9 cellular contexts compared by ENCODE assay signal in genomic region chr11:46338636-46338987, GRCh38. TPM values are rescaled to one million over a fixed set of nuclear protein-coding genes. Genes with fewer than 3 reads are reported as not detected.
A peak's percentile ranks its signal among the peaks of the same experiment; 100 is the strongest.
DNase-seq lines count a peak whose midpoint lies in the region; ATAC-seq and TF ChIP-seq lines count a peak whose summit lies in the region.
"Had no signal": no experiment of that assay in that cellular context is flagged by ENCODE, and none has a peak within 500 bp of the region (broad histone marks: within the 10 kb centered on the region; RNA-seq: fewer than 3 reads in every experiment).

No MANE protein-coding gene starts in this region.

- no TSS peak for BruUV-seq in A673 (replicated peaks; lab: Mats Ljungman, UMichigan)
- BruUV-seq in IMR-90 (replicated peaks; lab: Mats Ljungman, UMichigan) = no TSS peak
- no TSS peak for BruUV-seq in OCI-LY7 (replicated peaks; lab: Mats Ljungman, UMichigan)

- ATAC-seq in IMR-90 (ENCODE audit: low read depth) = no peak; the same call in 1 of the 2 replicates
- ATAC-seq in HG02642 (IDR thresholded peaks at IDR 0.05; ENCODE audit: poor library complexity, unreplicated experiment) = no peak

- WGBS in IMR-90 (ENCODE audit: extremely low coverage in 2 of 2, insufficient read length in 1 of 2), 2 experiments = 0% methylated on average over 1 of the region's 9 CpGs; no CpG with 5 or more reads in 1 of the 2 experiments
- 32 to 46% methylated on average over 7 to 9 of the region's 9 CpGs for WGBS in endodermal cell (ENCODE audit: insufficient coverage in 1 of 2, insufficient read length in 1 of 2), 2 experiments

- no peak overlapping the region for H2BK120ac ChIP-seq in IMR-90 (ENCODE audit: low read depth, low read length)

- H3K4ac ChIP-seq in IMR-90 (ENCODE audit: low read depth, low read length) = no peak overlapping the region

- in situ Hi-C loops in IMR-90 (cut with MboI; ENCODE audit: low sequenced_read_pairs) = no loop called here

- no peak for TF ChIP-seq CTCF in A673 (conservative IDR thresholded peaks at IDR 0.05; ENCODE audit: low read depth, low read length)
- TF ChIP-seq CTCF in IMR-90 (conservative IDR thresholded peaks at IDR 0.05; ENCODE audit: low read depth, low read length) = no peak
- TF ChIP-seq CTCF in endodermal cell (conservative IDR thresholded peaks at IDR 0.05) = no peak
- TF ChIP-seq CTCF in nephron progenitor cell (IDR thresholded peaks at IDR 0.05) = no peak
- TF ChIP-seq CTCF in OCI-LY7 (conservative IDR thresholded peaks at IDR 0.05; ENCODE audit: low read length) = no peak

- H2BK5ac ChIP-seq in IMR-90 (ENCODE audit: low read depth, low read length, poor library complexity, severe bottlenecking) = no peak overlapping the region

- POLR2A ChIA-PET in A673 (lab: Charles Lee; ENCODE audit: low non-redundant PET) (no interaction called here), IMR-90 (lab: Charles Lee; ENCODE audit: unreplicated experiment) (no interaction called here), OCI-LY7 (lab: Charles Lee) (interaction anchor here (0.6 kb wide), 1 partner anchor 103 kb away, joined by 4 read pairs; no protein-coding TSS in a partner anchor)
- POLR2A ChIA-PET in activated CD4-positive, alpha-beta memory T cell treated with anti-CD3 and anti-CD28 coated beads for 36 hours (lab: Charles Lee) = no interaction called here

- DNase-seq in A673 (ENCODE audit: low spot score) (no peak), IMR-90 (peak; percentile 26), endodermal cell (no peak), nephron progenitor cell (no peak), OCI-LY7 (ENCODE audit: low spot score) (no peak), SIG-M5 (lab: John Stamatoyannopoulos, UW) (no peak)
- no peak for DNase-seq in activated CD4-positive, alpha-beta memory T cell treated with anti-CD3 and anti-CD28 coated beads for 36 hours
- DNase-seq: spleen had no signal

- H3K36me3 ChIP-seq in A673 (ENCODE audit: insufficient read depth, low read length, poor library complexity, severe bottlenecking) (no peaks in the 10 kb centered on the region), IMR-90 (ENCODE audit: control insufficient read depth, insufficient read depth, low read length) (no peaks in the 10 kb centered on the region), endodermal cell (ENCODE audit: control insufficient read depth, insufficient read depth, low read length) (no peaks in the 10 kb centered on the region), OCI-LY7 (ENCODE audit: insufficient read depth, low read length) (no peaks in the 10 kb centered on the region)
- H3K36me3 ChIP-seq: spleen had no signal

- H3K9ac ChIP-seq in IMR-90 (ENCODE audit: low read depth, low read length) (no peak overlapping the region), endodermal cell (ENCODE audit: extremely low read depth, low read length, poor library complexity, severe bottlenecking) (no peak overlapping the region)

- no peaks in the 10 kb centered on the region for H3K79me1 ChIP-seq in IMR-90 (ENCODE audit: low read depth in 1 of 2, low read length in 2 of 2)

- peak overlapping the region; percentile 17; the same call in 1 of the 2 replicates for H3K14ac ChIP-seq in IMR-90 (replicated peaks; ENCODE audit: low read depth, low read length)

- no peaks in the 10 kb centered on the region for H3K79me2 ChIP-seq in OCI-LY7 (ENCODE audit: insufficient read depth, low read depth, low read length)

- H2AFZ ChIP-seq in IMR-90 (replicated peaks; ENCODE audit: low read length, poor library complexity) = peak overlapping the region; percentile 86
- H2AFZ ChIP-seq in OCI-LY7 (ENCODE audit: low read length) = no peak overlapping the region

- CTCF ChIA-PET in A673 (lab: Charles Lee) = interaction anchor here (0.8 to 1.0 kb wide), 3 partner anchors 9 to 14 kb away, joined by 3 to 10 read pairs (median 4); partner anchors contain the start of gene DGKZ
- CTCF ChIA-PET in IMR-90 (lab: Yijun Ruan, JAX) = interaction anchor here (0.7 kb wide), 1 partner anchor 1153 kb away, joined by 4 read pairs; no protein-coding TSS in a partner anchor
- CTCF ChIA-PET in activated CD4-positive, alpha-beta memory T cell treated with anti-CD3 and anti-CD28 coated beads for 36 hours (lab: Charles Lee) = interaction anchor here (1.0 kb wide), 1 partner anchor 29 kb away, joined by 3 read pairs; no protein-coding TSS in a partner anchor
- CTCF ChIA-PET in OCI-LY7 (lab: Charles Lee; ENCODE audit: unreplicated experiment) = no interaction called here

- no peaks in the 10 kb centered on the region for H4K20me1 ChIP-seq in IMR-90 (ENCODE audit: insufficient read depth, low read length)
- H4K20me1 ChIP-seq in OCI-LY7 (ENCODE audit: insufficient read depth, low read length) = no peaks in the 10 kb centered on the region

- peak overlapping the region; percentile 84 for H3K27ac Mint-ChIP-seq in endodermal cell
- no peak overlapping the region for H3K27ac Mint-ChIP-seq in nephron progenitor cell
- no peak overlapping the region for H3K27ac Mint-ChIP-seq in activated CD4-positive, alpha-beta memory T cell treated with anti-CD3 and anti-CD28 coated beads for 36 hours

- H3K4me2 ChIP-seq in IMR-90 (ENCODE audit: low read depth, low read length) (peak overlapping the region; percentile 21), OCI-LY7 (ENCODE audit: low read length) (no peak overlapping the region)

- TF ChIP-seq POLR2A in IMR-90 (IDR thresholded peaks at IDR 0.05; ENCODE audit: low read depth, low read length) = no peak

- no peak overlapping the region for H4K5ac ChIP-seq in IMR-90 (ENCODE audit: low read depth, low read length)

- peak overlapping the region in 1 of 2 experiments; percentile 36; a peak in 1 of 4 replicates for H4K8ac ChIP-seq in IMR-90 (ENCODE audit: low read depth in 2 of 2, low read length in 2 of 2)

- peaks cover 2% of the 10 kb centered on the region for H3K27me3 ChIP-seq in A673 (replicated peaks; ENCODE audit: insufficient read depth, low read depth, low read length, poor library complexity)
- peaks cover 23% of the 10 kb centered on the region for H3K27me3 ChIP-seq in IMR-90 (ENCODE audit: control insufficient read depth, insufficient read depth, low read length)
- peaks cover 32% of the 10 kb centered on the region for H3K27me3 ChIP-seq in endodermal cell (ENCODE audit: control insufficient read depth, insufficient read depth, low read length, poor library complexity, severe bottlenecking)

- intact Hi-C loops in A673 (cut with micrococcal nuclease; ENCODE audit: unreplicated experiment) (no loop called here), IMR-90 (cut with micrococcal nuclease) (no loop called here), OCI-LY7 (cut with micrococcal nuclease; ENCODE audit: unreplicated experiment) (no loop called here)
- intact Hi-C loops in activated CD4-positive, alpha-beta memory T cell treated with anti-CD3 and anti-CD28 coated beads for 36 hours (cut with micrococcal nuclease) = no loop called here

- no peaks in the 10 kb centered on the region for H3K9me2 ChIP-seq in OCI-LY7 (ENCODE audit: insufficient read depth, low read length)

- no peak for TF ChIP-seq RAD21 in IMR-90 (IDR thresholded peaks at IDR 0.05; ENCODE audit: low read length)

- no peak overlapping the region for H2BK20ac ChIP-seq in IMR-90 (ENCODE audit: low read depth, low read length)

- H3K4me1 Mint-ChIP-seq in endodermal cell (peaks cover 41% of the 10 kb centered on the region), nephron progenitor cell (peaks cover 76% of the 10 kb centered on the region)
- H3K4me1 Mint-ChIP-seq in activated CD4-positive, alpha-beta memory T cell treated with anti-CD3 and anti-CD28 coated beads for 36 hours (ENCODE audit: low read depth) = peaks cover 69% of the 10 kb centered on the region

- H4K91ac ChIP-seq in IMR-90 (ENCODE audit: insufficient read depth, low read depth, low read length) = no peak overlapping the region; the same call in 1 of the 2 replicates

- H3K36me3 Mint-ChIP-seq in endodermal cell (ENCODE audit: low read depth) = no peaks in the 10 kb centered on the region
- H3K36me3 Mint-ChIP-seq in nephron progenitor cell (ENCODE audit: low read depth) = no peaks in the 10 kb centered on the region
- H3K36me3 Mint-ChIP-seq in activated CD4-positive, alpha-beta memory T cell treated with anti-CD3 and anti-CD28 coated beads for 36 hours = no peaks in the 10 kb centered on the region

- peak overlapping the region; percentile 71 for H2AK9ac ChIP-seq in IMR-90 (replicated peaks; ENCODE audit: low read depth, low read length, poor library complexity)

- H3K4me3 Mint-ChIP-seq in endodermal cell (peak overlapping the region; percentile 51), nephron progenitor cell (peak overlapping the region; percentile 64)
- no peak overlapping the region for H3K4me3 Mint-ChIP-seq in activated CD4-positive, alpha-beta memory T cell treated with anti-CD3 and anti-CD28 coated beads for 36 hours

- H3K23ac ChIP-seq in IMR-90 (ENCODE audit: low read depth, low read length) = no peak overlapping the region

- H3K9me3 Mint-ChIP-seq in endodermal cell (no peaks in the 10 kb centered on the region), nephron progenitor cell (no peaks in the 10 kb centered on the region)
- no peaks in the 10 kb centered on the region for H3K9me3 Mint-ChIP-seq in activated CD4-positive, alpha-beta memory T cell treated with anti-CD3 and anti-CD28 coated beads for 36 hours

- H3K56ac ChIP-seq in IMR-90 (ENCODE audit: extremely low read depth, insufficient read depth, low read length) = no peak overlapping the region

- H3K4me3 ChIP-seq in A673 (ENCODE audit: low read depth, low read length, poor library complexity, severe bottlenecking) (no peak overlapping the region), IMR-90 (ENCODE audit: insufficient read depth, low read depth, low read length) (no peak overlapping the region), endodermal cell (ENCODE audit: low read length) (peak overlapping the region; percentile 69), OCI-LY7 (ENCODE audit: low read depth, low read length, poor library complexity, severe bottlenecking) (no peak overlapping the region)

- H2BK15ac ChIP-seq in IMR-90 (ENCODE audit: low read depth, low read length) = no peak overlapping the region

- peak overlapping the region; percentile 5 for H3K27ac ChIP-seq in A673 (ENCODE audit: low read depth, low read length, poor library complexity, severe bottlenecking)
- no peak overlapping the region for H3K27ac ChIP-seq in IMR-90 (ENCODE audit: insufficient read depth, low read length)
- H3K27ac ChIP-seq in endodermal cell (ENCODE audit: low read depth, low read length) = peak overlapping the region; percentile 15
- no peak overlapping the region for H3K27ac ChIP-seq in OCI-LY7 (ENCODE audit: low read depth, low read length, poor library complexity, severe bottlenecking)

- H3K18ac ChIP-seq in IMR-90 (ENCODE audit: low read depth, low read length) = no peak overlapping the region

- peak overlapping the region; percentile 68; the same call in 1 of the 2 replicates for H2AK5ac ChIP-seq in IMR-90 (ENCODE audit: low read depth, low read length)

- peaks cover 3% of the 10 kb centered on the region for H3K9me1 ChIP-seq in IMR-90 (ENCODE audit: insufficient read depth, low read length)

- H3K27me3 Mint-ChIP-seq in endodermal cell (ENCODE audit: insufficient read depth) (peaks cover 59% of the 10 kb centered on the region), nephron progenitor cell (ENCODE audit: low read depth, poor library complexity) (peaks cover 34% of the 10 kb centered on the region)
- H3K27me3 Mint-ChIP-seq in activated CD4-positive, alpha-beta memory T cell treated with anti-CD3 and anti-CD28 coated beads for 36 hours = no peaks in the 10 kb centered on the region

- H3K4me1 ChIP-seq in A673 (ENCODE audit: insufficient read depth, low read length, poor library complexity, severe bottlenecking) (peaks cover 45% of the 10 kb centered on the region), IMR-90 (ENCODE audit: control insufficient read depth, insufficient read depth, low read length) (peaks cover 8% of the 10 kb centered on the region), endodermal cell (ENCODE audit: control insufficient read depth, insufficient read depth, low read length) (peaks cover 14% of the 10 kb centered on the region), OCI-LY7 (ENCODE audit: insufficient read depth, low read length, poor library complexity, severe bottlenecking) (peaks cover 8% of the 10 kb centered on the region)

- dilution Hi-C loops in IMR-90 (cut with HindIII; ENCODE audit: low sequenced_read_pairs, unreplicated experiment) = no loop called here

- no peaks in the 10 kb centered on the region for H3K9me3 ChIP-seq in A673 (ENCODE audit: low read depth, low read length, poor library complexity, severe bottlenecking)
- H3K9me3 ChIP-seq in IMR-90 (ENCODE audit: control insufficient read depth, insufficient read depth, low read length) = no peaks in the 10 kb centered on the region
- no peaks in the 10 kb centered on the region for H3K9me3 ChIP-seq in endodermal cell (ENCODE audit: control insufficient read depth, low read length)
- H3K9me3 ChIP-seq in OCI-LY7 (ENCODE audit: low read length) = no peaks in the 10 kb centered on the region
- H3K9me3 ChIP-seq: spleen had no signal

RNA-seq across cellular contexts. Expression of gene DGKZ, which starts 8.7 kb away (rescaled TPM):
- total RNA-seq in A673 (2021) = 139 and 145 TPM in 2 replicates
- 43.0 and 46.8 TPM in 2 replicates for total RNA-seq in IMR-90 (2012; rRNA removed)
- polyA plus RNA-seq in IMR-90 (2012; rRNA removed) = 62.0 and 68.0 TPM in 2 replicates
- 52.8 and 75.7 TPM in 2 replicates for polyA plus RNA-seq in IMR-90 (2012; cell fraction: cytosol; rRNA removed)
- 126 and 364 TPM in 2 replicates for polyA plus RNA-seq in IMR-90 (2012; cell fraction: nucleus; rRNA removed; ENCODE audit: low replicate concordance)
- total RNA-seq in endodermal cell = 10 to 100 TPM; 49.6 to 57.3 TPM
- 40.7 TPM for polyA plus RNA-seq in endodermal cell (2013, experiment 1 of 2)
- 38.7 TPM for polyA plus RNA-seq in endodermal cell (2013, experiment 2 of 2)
- 10 to 100 TPM; 85.3 to 88.7 TPM for total RNA-seq in activated CD4-positive, alpha-beta memory T cell treated with anti-CD3 and anti-CD28 coated beads for 36 hours
- 110 and 134 TPM in 2 replicates for total RNA-seq in OCI-LY7 (2014; rRNA removed; shearing (Covaris generic))
- 141 and 163 TPM in 2 replicates for total RNA-seq in OCI-LY7 (2022)

RNA-seq across cellular contexts. Expression of gene MDK, which starts 42.9 kb away (rescaled TPM):
- 252 and 397 TPM in 2 replicates for total RNA-seq in A673 (2021)
- 23.1 and 25.8 TPM in 2 replicates for total RNA-seq in IMR-90 (2012; rRNA removed)
- 377 and 389 TPM in 2 replicates for polyA plus RNA-seq in IMR-90 (2012; rRNA removed)
- polyA plus RNA-seq in IMR-90 (2012; cell fraction: cytosol; rRNA removed) = 720 and 780 TPM in 2 replicates
- polyA plus RNA-seq in IMR-90 (2012; cell fraction: nucleus; rRNA removed; ENCODE audit: low replicate concordance) = 135 and 153 TPM in 2 replicates
- total RNA-seq in endodermal cell = 1,000 to 10,000 TPM in 1 of 2 donors, 100 to 1,000 TPM in 1; 644 to 1,502 TPM
- 1,103 TPM for polyA plus RNA-seq in endodermal cell (2013, experiment 1 of 2)
- polyA plus RNA-seq in endodermal cell (2013, experiment 2 of 2) = 1,014 TPM
- total RNA-seq in activated CD4-positive, alpha-beta memory T cell treated with anti-CD3 and anti-CD28 coated beads for 36 hours = 1 to 10 TPM; 5.9 to 7.0 TPM
- 4.1 and 5.1 TPM in 2 replicates for total RNA-seq in OCI-LY7 (2014; rRNA removed; shearing (Covaris generic))
- 5.4 and 6.2 TPM in 2 replicates for total RNA-seq in OCI-LY7 (2022)

RNA-seq across cellular contexts. Expression of gene CHRM4, which starts 53.0 kb away (rescaled TPM):
- total RNA-seq in A673 (2021) (0.68 TPM in 1 of 2 replicates, not detected in the other), IMR-90 (2012; rRNA removed) (0.18 and 0.28 TPM in 2 replicates), endodermal cell (under 1 TPM in 1 of 2 donors, not detected in 1; 0.46 TPM), OCI-LY7 (2022) (0.24 TPM in 1 of 2 replicates, not detected in the other)
- polyA plus RNA-seq in IMR-90 (2012; rRNA removed) = 0.09 and 0.19 TPM in 2 replicates
- polyA plus RNA-seq in IMR-90 (2012; cell fraction: cytosol; rRNA removed) = 0.16 and 0.19 TPM in 2 replicates
- 0.49 and 1.0 TPM in 2 replicates for polyA plus RNA-seq in IMR-90 (2012; cell fraction: nucleus; rRNA removed; ENCODE audit: low replicate concordance)
- 0.28 TPM for polyA plus RNA-seq in endodermal cell (2013, experiment 1 of 2)
- polyA plus RNA-seq in endodermal cell (2013, experiment 2 of 2) = 0.25 TPM
- total RNA-seq in activated CD4-positive, alpha-beta memory T cell treated with anti-CD3 and anti-CD28 coated beads for 36 hours = not detected
- 0.09 TPM in 1 of 2 replicates, not detected in the other for total RNA-seq in OCI-LY7 (2014; rRNA removed; shearing (Covaris generic))

Comparison
In these comparisons a context has a peak if more than half of its experiments do, and no peak if none do; other contexts are left out.
1. H3K27ac ChIP-seq: peak in A673 (single experiment) and endodermal cell (single experiment); none in IMR-90 (single experiment) and OCI-LY7 (single experiment).